ENCODE assay signal across 17 cellular contexts in genomic region chrX:13815664-13816063, GRCh38. TPM values are rescaled to one million over a fixed set of nuclear protein-coding genes. Genes with fewer than 3 reads are reported as not detected.
DNase-seq lines count a peak whose midpoint lies in the region; ATAC-seq, FAIRE-seq and TF ChIP-seq lines count a peak whose summit lies in the region.
"Had no signal": no experiment of that assay in that cellular context is flagged by ENCODE, and none has a peak within 500 bp of the region (broad histone marks: within the 10 kb centered on the region; RNA-seq: fewer than 3 reads in every experiment).

No MANE protein-coding gene starts in this region.

- no peaks in the 10 kb centered on the region for H3K79me2 ChIP-seq in astrocyte (ENCODE audit: insufficient read depth, low read length)

- 57 to 73% methylated on average over 7 of the region's 7 CpGs for WGBS in tibial nerve, 2 donors

- no peak overlapping the region for H3K4me3 Mint-ChIP-seq in astrocyte (ENCODE audit: unreplicated experiment)
- H3K4me3 Mint-ChIP-seq: CD4-positive, alpha-beta T cell had no signal

- no peak overlapping the region for H3K27ac Mint-ChIP-seq in astrocyte (ENCODE audit: unreplicated experiment)
- H3K27ac Mint-ChIP-seq: CD4-positive, alpha-beta T cell had no signal

- H3K4me3 ChIP-seq in astrocyte (ENCODE audit: insufficient read depth, low read depth, low read length) = no peak overlapping the region
- peak overlapping the region in 2 of 4 donors; percentile 22 to 41 for H3K4me3 ChIP-seq in tibial nerve
- H3K4me3 ChIP-seq: BLaER1 had no signal

- H4K20me1 ChIP-seq in astrocyte (ENCODE audit: insufficient read depth, low read length) = no peaks in the 10 kb centered on the region

- no peaks in the 10 kb centered on the region for H3K27me3 Mint-ChIP-seq in astrocyte (ENCODE audit: low read depth, unreplicated experiment)

- H3K9me3 Mint-ChIP-seq in astrocyte (ENCODE audit: unreplicated experiment) = no peaks in the 10 kb centered on the region
- H3K9me3 Mint-ChIP-seq: CD4-positive, alpha-beta T cell had no signal

- H3K27me3 ChIP-seq in astrocyte (ENCODE audit: insufficient read depth, low read length) = no peaks in the 10 kb centered on the region
- no peaks in the 10 kb centered on the region for H3K27me3 ChIP-seq in layer of hippocampus (ENCODE audit: control insufficient read depth, insufficient read depth, low read length)
- peaks cover 0 to 13% of the 10 kb centered on the region in 2 donors for H3K27me3 ChIP-seq in tibial nerve

- DNase-seq in astrocyte (ENCODE audit: low read depth) (no peak), tibial nerve (ENCODE audit: low spot score in 2 of 2) (no peak), hepatic stellate cell (ENCODE audit: low spot score) (no peak)
- DNase-seq: CD4-positive, alpha-beta T cell; COR-L47; DMS79; Kasumi-1; NCI-H1694 treated with DMSO at 0.1 percent for 48 hours; NCI-H446 treated with DMSO at 0.1 percent for 48 hours; NCI-H526 treated with DMSO at 0.1 percent for 48 hours; OCI-M1 had no signal

- no peak overlapping the region for H3K9ac ChIP-seq in astrocyte (ENCODE audit: low read length)
- H3K9ac ChIP-seq: BLaER1 had no signal

- no peak overlapping the region for H3K4me2 ChIP-seq in astrocyte (ENCODE audit: low read length)
- H3K4me2 ChIP-seq: BLaER1 had no signal

- no peak for TF ChIP-seq EP300 in tibial nerve (IDR thresholded peaks at IDR 0.05)

- FAIRE-seq in astrocyte (lab: Jason Lieb, UNC) = peak; percentile 43
- FAIRE-seq: RCC 7860 had no signal

- ATAC-seq in HG03025 (IDR thresholded peaks at IDR 0.05; ENCODE audit: low FRiP score, unreplicated experiment) (no peak), GM21825 (IDR thresholded peaks at IDR 0.05; ENCODE audit: unreplicated experiment) (no peak)

- H3K36me3 ChIP-seq in astrocyte (ENCODE audit: insufficient read depth, low read length) = no peaks in the 10 kb centered on the region
- no peaks in the 10 kb centered on the region for H3K36me3 ChIP-seq in tibial nerve
- H3K36me3 ChIP-seq: BLaER1 had no signal

- H3K27ac ChIP-seq in astrocyte (ENCODE audit: low read depth, low read length) (no peak overlapping the region), cingulate gyrus (ENCODE audit: low read depth, low read length) (peak overlapping the region; percentile 70), layer of hippocampus (ENCODE audit: low read depth, low read length) (peak overlapping the region; percentile 5), tibial nerve (peak overlapping the region; percentile 53 to 82 (median 66))
- H3K27ac ChIP-seq: BLaER1 had no signal

- H3K4me1 ChIP-seq in astrocyte (ENCODE audit: insufficient read depth, low read length) (no peaks in the 10 kb centered on the region), tibial nerve (no peaks in the 10 kb centered on the region)
- H3K4me1 ChIP-seq: BLaER1 had no signal

- H3K9me3 ChIP-seq in astrocyte (ENCODE audit: insufficient read depth, low read depth, low read length) (no peaks in the 10 kb centered on the region), tibial nerve (no peaks in the 10 kb centered on the region)
- H3K9me3 ChIP-seq: BLaER1 had no signal

- no peaks in the 10 kb centered on the region for H3K36me3 Mint-ChIP-seq in astrocyte (ENCODE audit: low read depth, unreplicated experiment)

- TF ChIP-seq CTCF in astrocyte (IDR thresholded peaks at IDR 0.05; ENCODE audit: insufficient read depth, low read depth, low read length) (no peak), tibial nerve (IDR thresholded peaks at IDR 0.05) (no peak)

- no peaks in the 10 kb centered on the region for H3K4me1 Mint-ChIP-seq in astrocyte (ENCODE audit: low read depth, unreplicated experiment)

- no peak for TF ChIP-seq POLR2A in tibial nerve (IDR thresholded peaks at IDR 0.05)

- H2AFZ ChIP-seq in astrocyte (ENCODE audit: low read depth, low read length) = no peak overlapping the region

RNA-seq across cellular contexts. Expression of gene GPM6B, which starts 1.2 kb away (rescaled TPM):
- 21.5 and 22.4 TPM in 2 replicates for total RNA-seq in astrocyte
- total RNA-seq in tibial nerve = 100 to 1,000 TPM; 199 to 408 (median 299) TPM
- total RNA-seq: CD4-positive, alpha-beta T cell had no signal
